28 cellular contexts compared by ENCODE assay signal in the genomic region with DNA sequence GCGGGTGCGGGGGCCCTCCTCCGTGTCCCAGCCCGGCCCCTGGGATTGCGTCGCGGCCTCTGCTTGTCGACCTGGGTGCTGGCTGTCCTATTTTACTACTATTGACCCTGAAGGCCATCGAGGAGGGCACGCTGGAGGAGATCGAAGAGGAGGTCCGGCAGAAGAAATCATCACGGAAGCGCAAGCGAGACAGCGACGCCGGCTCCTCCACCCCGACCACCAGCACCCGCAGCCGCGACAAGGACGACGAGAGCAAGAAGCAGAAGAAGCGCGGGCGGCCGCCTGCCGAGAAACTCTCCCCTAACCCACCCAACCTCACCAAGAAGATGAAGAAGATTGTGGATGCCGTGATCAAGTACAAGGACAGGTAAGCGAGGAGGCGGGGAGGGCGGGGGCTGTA. TPM values are rescaled to one million over a fixed set of nuclear protein-coding genes. Genes with fewer than 3 reads are reported as not detected.
DNase-seq lines count a peak whose midpoint lies in the region; ATAC-seq and TF ChIP-seq lines count a peak whose summit lies in the region.
"Had no signal": no experiment of that assay in that cellular context is flagged by ENCODE, and none has a peak within 500 bp of the region (broad histone marks: within the 10 kb centered on the region; RNA-seq: fewer than 3 reads in every experiment).

No MANE protein-coding gene starts in this region.

- H3K27ac ChIP-seq in RWPE1 (peak overlapping the region; percentile 50), VCaP (peak overlapping the region; percentile 46), esophagus squamous epithelium (peak overlapping the region in 3 of 4 donors; percentile 16 to 46 (median 36)), spleen (no peak overlapping the region)
- H3K27ac ChIP-seq: HL-60 had no signal

- no peak overlapping the region for H3K4me3 ChIP-seq in esophagus squamous epithelium
- no peak overlapping the region for H3K4me3 ChIP-seq in spleen
- H3K4me3 ChIP-seq: GM12878, MG63 had no signal

- H3K4me1 ChIP-seq in esophagus squamous epithelium (peaks cover 1 to 9% (median 2%) of the 10 kb centered on the region in 3 donors), spleen (peaks cover under 1 to 10% (median 3%) of the 10 kb centered on the region in 6 donors)
- H3K4me1 ChIP-seq: Caco-2 had no signal

- H3K27me3 Mint-ChIP-seq in activated naive CD8-positive, alpha-beta T cell treated with anti-CD3 and anti-CD28 coated beads, Interleukin-2, amount 50 U/mL, for 24 hours: no peaks in the 10 kb centered on the region

- peaks cover 53% of the 10 kb centered on the region for H3K36me3 Mint-ChIP-seq in activated naive CD8-positive, alpha-beta T cell treated with anti-CD3 and anti-CD28 coated beads, Interleukin-2, amount 50 U/mL, for 24 hours (ENCODE audit: low read depth)

- no peaks in the 10 kb centered on the region for H3K9me3 Mint-ChIP-seq in activated naive CD8-positive, alpha-beta T cell treated with anti-CD3 and anti-CD28 coated beads, Interleukin-2, amount 50 U/mL, for 24 hours
- H3K9me3 Mint-ChIP-seq: CD8-positive, alpha-beta T cell had no signal

- TF ChIP-seq POLR2A in esophagus squamous epithelium (IDR thresholded peaks at IDR 0.05): no peak
- TF ChIP-seq POLR2A in spleen (IDR thresholded peaks at IDR 0.05): no peak

- 93 to 98% methylated on average over 26 to 29 of the region's 33 CpGs for WGBS in esophagus squamous epithelium, 2 donors
- WGBS in spleen, 5 donors: 96 to 98% (median 97%) methylated on average over 33 of the region's 33 CpGs

- H3K9me3 ChIP-seq in esophagus squamous epithelium: no peaks in the 10 kb centered on the region
- no peaks in the 10 kb centered on the region for H3K9me3 ChIP-seq in spleen
- H3K9me3 ChIP-seq: Caco-2, MG63 had no signal

- H3K27ac Mint-ChIP-seq in activated naive CD8-positive, alpha-beta T cell treated with anti-CD3 and anti-CD28 coated beads, Interleukin-2, amount 50 U/mL, for 24 hours: no peak overlapping the region
- H3K27ac Mint-ChIP-seq: CD8-positive, alpha-beta T cell had no signal

- intact Hi-C loops in esophagus squamous epithelium (cut with DNase I): no loop called here
- intact Hi-C loops in spleen (cut with DNase I; ENCODE audit: low total_unique reads): no loop called here
- intact Hi-C loops in Right ventricle myocardium inferior (cut with DNase I): no loop called here

- POLR2A ChIA-PET in RWPE1 (lab: Yijun Ruan, JAX; ENCODE audit: low non-redundant PET): no interaction called here

- CTCF ChIA-PET in RWPE1 (lab: Yijun Ruan, JAX): no interaction called here

- TF ChIP-seq CTCF in RWPE1 (conservative IDR thresholded peaks at IDR 0.05; ENCODE audit: low read depth) (no peak), VCaP (conservative IDR thresholded peaks at IDR 0.05) (no peak), esophagus squamous epithelium (IDR thresholded peaks at IDR 0.05) (no peak), spleen (IDR thresholded peaks at IDR 0.05 in 8 of 11, conservative IDR thresholded peaks at IDR 0.05 in 3 of 11) (no peak)

- H3K36me3 ChIP-seq in esophagus squamous epithelium (peaks cover 10 to 97% (median 11%) of the 10 kb centered on the region in 3 donors), spleen (peaks cover 0 to 98% (median 65%) of the 10 kb centered on the region in 6 donors)

- H3K4me3 Mint-ChIP-seq in activated naive CD8-positive, alpha-beta T cell treated with anti-CD3 and anti-CD28 coated beads, Interleukin-2, amount 50 U/mL, for 24 hours: no peak overlapping the region
- H3K4me3 Mint-ChIP-seq: CD8-positive, alpha-beta T cell had no signal

- DNase-seq in RWPE1 (ENCODE audit: low spot score) (no peak), esophagus squamous epithelium (lab: John Stamatoyannopoulos, UW) (no peak), spleen (peak; percentile 51), dermis blood vessel endothelial cell (no peak), Right ventricle myocardium inferior (ENCODE audit: missing footprints) (no peak)
- DNase-seq in activated naive CD8-positive, alpha-beta T cell treated with anti-CD3 and anti-CD28 coated beads, Interleukin-2, amount 50 U/mL, for 24 hours: no peak
- DNase-seq: C1 segment of cervical spinal cord; Caco-2; CD8-positive, alpha-beta T cell; DMS 273 treated with DMSO at 0.1 percent for 48 hours; DMS79; EL; GDM1; Kasumi-1; MG63; NCI-H1105 treated with DMSO at 0.1 percent for 48 hours; NCI-H146; NCI-H1930; NCI-H2107; NCI-H446; NCI-H524 treated with DMSO at 0.1 percent for 48 hours; NCI-H774; PC-3; SHP77 had no signal

- H3K27me3 ChIP-seq in esophagus squamous epithelium (no peaks in the 10 kb centered on the region), spleen (replicated peaks in 1 of 7) (no peaks in the 10 kb centered on the region)
- H3K27me3 ChIP-seq: MG63 had no signal

- ATAC-seq in GM18498 (IDR thresholded peaks at IDR 0.05; ENCODE audit: unreplicated experiment): no peak
- no peak for ATAC-seq in activated naive CD8-positive, alpha-beta T cell treated with anti-CD3 and anti-CD28 coated beads, Interleukin-2, amount 50 U/mL, for 24 hours
- ATAC-seq in Right ventricle myocardium inferior: no peak
- ATAC-seq: CD8-positive, alpha-beta T cell; GM12878 had no signal

- peaks cover 1% of the 10 kb centered on the region for H3K4me1 Mint-ChIP-seq in activated naive CD8-positive, alpha-beta T cell treated with anti-CD3 and anti-CD28 coated beads, Interleukin-2, amount 50 U/mL, for 24 hours

RNA-seq across cellular contexts. Expression of a gene that starts 48.1 kb away (rescaled TPM):
- 100 to 1,000 TPM in 3 of 4 donors, 10 to 100 TPM in 1; 58.9 to 207 (median 149) TPM for total RNA-seq in esophagus squamous epithelium
- total RNA-seq in spleen: 100 to 1,000 TPM in 1 of 7 donors, 10 to 100 TPM in 6; 17.9 to 117 (median 49.0) TPM
- 10 to 100 TPM in 1 of 3 donors, 1 to 10 TPM in 2; 7.0 to 15.7 (median 7.8) TPM for polyA plus RNA-seq in spleen
- 97.3 and 148 TPM in 2 replicates for total RNA-seq in dermis blood vessel endothelial cell
- total RNA-seq in Right ventricle myocardium inferior: 12.8 TPM

Comparison
In these comparisons a context has a peak if more than half of its experiments do, and no peak if none do; other contexts are left out.
1. H3K27ac ChIP-seq: peak in RWPE1 (single experiment), VCaP (single experiment) and esophagus squamous epithelium (3 of 4); none in spleen (0 of 8).